Comparison of ENCODE assay signal across 8 cellular contexts in the genomic region with DNA sequence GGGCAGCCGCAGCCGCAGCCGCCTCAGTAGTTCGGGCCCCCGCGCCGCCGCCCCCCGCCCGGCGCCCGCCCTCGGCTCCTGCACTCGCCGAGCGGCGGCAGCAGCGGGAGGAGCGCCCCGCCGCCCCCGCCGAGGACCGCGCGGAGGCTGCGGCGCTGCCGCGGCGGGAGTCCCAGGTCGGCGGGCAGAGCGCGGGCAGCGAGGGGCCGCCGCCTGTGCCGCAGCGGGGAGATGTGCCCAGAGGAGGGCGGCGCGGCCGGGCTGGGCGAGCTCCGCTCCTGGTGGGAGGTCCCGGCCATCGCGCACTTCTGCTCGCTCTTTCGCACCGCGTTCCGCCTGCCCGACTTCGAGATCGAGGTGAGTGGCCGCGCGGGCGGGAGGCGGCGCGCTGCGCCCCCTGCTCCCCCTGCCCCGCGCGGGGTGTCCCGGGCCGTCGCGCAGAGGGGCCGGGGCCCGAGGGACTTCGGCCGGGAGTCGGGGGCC. TPM values are rescaled to one million over a fixed set of nuclear protein-coding genes. Genes with fewer than 3 reads are reported as not detected.
DNase-seq lines count a peak whose midpoint lies in the region; ATAC-seq and TF ChIP-seq lines count a peak whose summit lies in the region.

No MANE protein-coding gene starts in this region.

- H3K36me3 ChIP-seq in MG63, result no peaks in the 10 kb centered on the region
- H3K36me3 ChIP-seq in mammary epithelial cell (ENCODE audit: insufficient read depth, low read length), result no peaks in the 10 kb centered on the region
- no peaks in the 10 kb centered on the region for H3K36me3 ChIP-seq in lung (ENCODE audit: control insufficient read depth in 2 of 2, insufficient read depth in 2 of 2, low read length in 2 of 2)

- ATAC-seq in lung (ENCODE audit: insufficient read depth, low FRiP score) (peak; percentile 60), GM18498 (IDR thresholded peaks at IDR 0.05; ENCODE audit: unreplicated experiment) (no peak)

- no peak overlapping the region for H2AFZ ChIP-seq in mammary epithelial cell (ENCODE audit: low read depth, low read length)

- BruUV-seq in mammary epithelial cell (replicated peaks; lab: Mats Ljungman, UMichigan), result no TSS peak

- H3K4me3 ChIP-seq in MG63, result no peak overlapping the region; the same call in 1 of the 2 replicates
- H3K4me3 ChIP-seq in mammary epithelial cell (replicated peaks in 1 of 3; ENCODE audit: insufficient read depth in 1 of 3, low read depth in 2 of 3, low read length in 3 of 3), result no peak overlapping the region
- H3K4me3 ChIP-seq in lung, result peak overlapping the region; percentile 79

- CTCF ChIA-PET in GM10248 (lab: Yijun Ruan, JAX), result no interaction called here
- CTCF ChIA-PET in mammary epithelial cell (lab: Charles Lee; ENCODE audit: low non-redundant PET), result no interaction called here

- H4K20me1 ChIP-seq in mammary epithelial cell (ENCODE audit: insufficient read depth, low read length), result no peaks in the 10 kb centered on the region

- 0% methylated on average over 1 of the region's 77 CpGs for WGBS in mammary epithelial cell (ENCODE audit: low coverage, missing lambda C conversion rate)
- WGBS in lung, 2 donors, result 0% methylated on average over 16 to 77 of the region's 77 CpGs

- H3K27me3 ChIP-seq in MG63 (peaks cover 47% of the 10 kb centered on the region), mammary epithelial cell (ENCODE audit: insufficient read depth, low read length) (peaks cover 24% of the 10 kb centered on the region), lung (ENCODE audit: control insufficient read depth, insufficient read depth) (no peaks in the 10 kb centered on the region)

- peak; percentile 51 for DNase-seq in GM10248 (ENCODE audit: extremely low spot score)
- DNase-seq in MG63, result peak; percentile 26
- no peak for DNase-seq in mammary epithelial cell
- no peak for DNase-seq in lung (ENCODE audit: low spot score)
- DNase-seq in substantia nigra (lab: John Stamatoyannopoulos, UW), result peak in 27 of 49 donors; percentile 26 to 76 (median 56)
- DNase-seq in MV-4-11 (lab: John Stamatoyannopoulos, UW), result no peak
- no peak for DNase-seq in EL

- intact Hi-C loops in mammary epithelial cell (cut with micrococcal nuclease), result loop anchor here (10.0 kb wide), 1 partner anchor 295 kb away; no protein-coding TSS in a partner anchor

- H3K4me2 ChIP-seq in mammary epithelial cell (ENCODE audit: insufficient read depth, low read depth, low read length), result peak overlapping the region; percentile 54

- dilution Hi-C loops in mammary epithelial cell (cut with HindIII; ENCODE audit: low sequenced_read_pairs), result loop anchor here (5.0 kb wide), 1 partner anchor 68 kb away; no protein-coding TSS in a partner anchor

- H3K27ac ChIP-seq in mammary epithelial cell (ENCODE audit: insufficient read depth, low read depth, low read length) (no peak overlapping the region), lung (ENCODE audit: low read depth in 1 of 2, low read length in 1 of 2) (peak overlapping the region; percentile 40 to 92), substantia nigra (ENCODE audit: low read depth, low read length, poor library complexity, severe bottlenecking) (peak overlapping the region; percentile 82)

- TF ChIP-seq CTCF in GM10248 (IDR thresholded peaks at IDR 0.05; ENCODE audit: control extremely low read depth, extremely low read depth, low read depth, missing control alignments), result no peak
- no peak for TF ChIP-seq CTCF in mammary epithelial cell (conservative IDR thresholded peaks at IDR 0.05 in 1 of 2, IDR thresholded peaks at IDR 0.05 in 1 of 2; ENCODE audit: extremely low read depth in 1 of 2, insufficient read depth in 1 of 2, low read depth in 1 of 2, low read length in 2 of 2)
- no peak for TF ChIP-seq CTCF in lung (IDR thresholded peaks at IDR 0.05; ENCODE audit: control extremely low read depth, extremely low read depth)

- H3K4me1 ChIP-seq in mammary epithelial cell (ENCODE audit: insufficient read depth, low read length) (no peaks in the 10 kb centered on the region), lung (ENCODE audit: control insufficient read depth in 2 of 2, insufficient read depth in 2 of 2, low read length in 2 of 2) (peaks cover 0 to 8% of the 10 kb centered on the region in 2 donors)

- in situ Hi-C loops in mammary epithelial cell (cut with MboI; ENCODE audit: low sequenced_read_pairs in 2 of 2), result no loop called here

- POLR2A ChIA-PET in GM10248 (lab: Yijun Ruan, JAX), result no interaction called here

- no peaks in the 10 kb centered on the region for H3K79me2 ChIP-seq in mammary epithelial cell (ENCODE audit: insufficient read depth, low read length)

- no peak overlapping the region for H3K9ac ChIP-seq in mammary epithelial cell (ENCODE audit: insufficient read depth, low read length)

- H3K9me3 ChIP-seq in MG63, result no peaks in the 10 kb centered on the region
- no peaks in the 10 kb centered on the region for H3K9me3 ChIP-seq in mammary epithelial cell (replicated peaks; ENCODE audit: insufficient read depth, low read length)
- H3K9me3 ChIP-seq in lung (ENCODE audit: control insufficient read depth in 2 of 2, insufficient read depth in 1 of 2, low read length in 1 of 2), result no peaks in the 10 kb centered on the region

RNA-seq across cellular contexts. Expression of a gene that starts 0.3 kb away (rescaled TPM):
- 0.07 and 0.20 TPM in 2 replicates for total RNA-seq in MG63 (2014; rRNA removed; shearing (Covaris generic); ENCODE audit: low replicate concordance)
- total RNA-seq in mammary epithelial cell, result under 1 TPM in 1 of 2 donors, not detected in 1; 0.50 TPM
- under 0.01 TPM for polyA plus RNA-seq in mammary epithelial cell
- polyA minus RNA-seq in mammary epithelial cell, result not detected
- 10 to 100 TPM; 12.5 to 14.5 TPM for total RNA-seq in lung
- polyA plus RNA-seq in lung, result 1 to 10 TPM; 1.1 to 3.0 TPM

Comparison
In these comparisons a context has a peak if more than half of its experiments do, and no peak if none do; other contexts are left out.
1. DNase-seq: peak in GM10248 (single experiment), MG63 (single experiment) and substantia nigra (27 of 49); none in mammary epithelial cell (single experiment), lung (single experiment), MV-4-11 (single experiment) and EL (single experiment).
2. RNA of a gene that starts 0.3 kb away (total RNA-seq): 12.5 to 14.5 TPM in lung; 0.50 TPM in mammary epithelial cell and 0.07 to 0.20 TPM in MG63; every median in the first group is over 4 times any median in the second.